ENCODE assay signal across 12 cellular contexts in genomic region chr17:80198144-80198661, GRCh38. TPM values are rescaled to one million over a fixed set of nuclear protein-coding genes. Genes with fewer than 3 reads are reported as not detected.
DNase-seq lines count a peak whose midpoint lies in the region; TF ChIP-seq lines count a peak whose summit lies in the region.
"Had no signal": no experiment of that assay in that cellular context is flagged by ENCODE, and none has a peak within 500 bp of the region (broad histone marks: within the 10 kb centered on the region; RNA-seq: fewer than 3 reads in every experiment).

No MANE protein-coding gene starts in this region.

- DNase-seq in amniotic epithelial cell (ENCODE audit: low read depth) (peak; percentile 9), neural progenitor cell (ENCODE audit: low spot score) (no peak), mesothelial cell of epicardium (ENCODE audit: low spot score in 2 of 2, unreplicated experiment in 2 of 2) (no peak), T1000 (lab: John Stamatoyannopoulos, UW) (no peak)
- DNase-seq: activated CD4-positive, alpha-beta memory T cell treated with anti-CD3 and anti-CD28 coated beads, Interleukin-2, amount 10 ng/mL, durations not matched to agents 7 days and 5 days; anterior cingulate cortex; C1 segment of cervical spinal cord; DMS79 treated with DMSO at 0.1 percent for 48 hours; SK-N-SH; uterus had no signal

- H3K27ac ChIP-seq in neural progenitor cell: no peak overlapping the region
- H3K27ac ChIP-seq: uterus had no signal

- H3K27me3 ChIP-seq in neural progenitor cell: no peaks in the 10 kb centered on the region
- H3K27me3 ChIP-seq: uterus had no signal

- no peaks in the 10 kb centered on the region for H3K4me1 ChIP-seq in neural progenitor cell
- H3K4me1 ChIP-seq: uterus had no signal

- H3K9me3 ChIP-seq in neural progenitor cell (ENCODE audit: low read depth): no peaks in the 10 kb centered on the region
- H3K9me3 ChIP-seq: SK-N-SH, uterus had no signal

- H3K27ac Mint-ChIP-seq in neural progenitor cell: peak overlapping the region; percentile 29
- no peak overlapping the region for H3K27ac Mint-ChIP-seq in mesothelial cell of epicardium
- H3K27ac Mint-ChIP-seq: activated CD4-positive, alpha-beta memory T cell treated with anti-CD3 and anti-CD28 coated beads, Interleukin-2, amount 10 ng/mL, durations not matched to agents 7 days and 5 days; stimulated activated naive CD8-positive, alpha-beta T cell treated with anti-CD3 and anti-CD28 coated beads, Interleukin-15, Interleukin-2, amounts not matched to agents 100 ng/mL and 50 ng/mL, for 24 hours had no signal

- H3K4me1 Mint-ChIP-seq in neural progenitor cell: peaks cover 7% of the 10 kb centered on the region
- peaks cover 8% of the 10 kb centered on the region for H3K4me1 Mint-ChIP-seq in mesothelial cell of epicardium
- H3K4me1 Mint-ChIP-seq: activated CD4-positive, alpha-beta memory T cell treated with anti-CD3 and anti-CD28 coated beads, Interleukin-2, amount 10 ng/mL, durations not matched to agents 7 days and 5 days had no signal

- no peak; the same call in 1 of the 2 replicates for TF ChIP-seq EP300 in Ishikawa (IDR thresholded peaks at IDR 0.05; ENCODE audit: borderline replicate concordance)

- no peak overlapping the region for H3K4me3 ChIP-seq in neural progenitor cell
- H3K4me3 ChIP-seq: uterus had no signal

- H3K36me3 ChIP-seq in neural progenitor cell: no peaks in the 10 kb centered on the region
- H3K36me3 ChIP-seq: uterus had no signal

- no peak overlapping the region for H3K4me2 ChIP-seq in neural progenitor cell
- H3K4me2 ChIP-seq: SK-N-SH had no signal

- H3K4me3 Mint-ChIP-seq in neural progenitor cell (no peak overlapping the region), mesothelial cell of epicardium (no peak overlapping the region)
- H3K4me3 Mint-ChIP-seq: activated CD4-positive, alpha-beta memory T cell treated with anti-CD3 and anti-CD28 coated beads, Interleukin-2, amount 10 ng/mL, durations not matched to agents 7 days and 5 days; stimulated activated naive CD8-positive, alpha-beta T cell treated with anti-CD3 and anti-CD28 coated beads, Interleukin-15, Interleukin-2, amounts not matched to agents 100 ng/mL and 50 ng/mL, for 24 hours had no signal

- TF ChIP-seq CTCF in neural progenitor cell (IDR thresholded peaks at IDR 0.05) (no peak), mesothelial cell of epicardium (IDR thresholded peaks at IDR 0.05; ENCODE audit: unreplicated experiment) (no peak)

- peaks cover 5% of the 10 kb centered on the region for H3K27me3 Mint-ChIP-seq in neural progenitor cell (ENCODE audit: insufficient read depth, low read depth)
- no peaks in the 10 kb centered on the region for H3K27me3 Mint-ChIP-seq in mesothelial cell of epicardium (ENCODE audit: low read depth)
- H3K27me3 Mint-ChIP-seq: stimulated activated naive CD8-positive, alpha-beta T cell treated with anti-CD3 and anti-CD28 coated beads, Interleukin-15, Interleukin-2, amounts not matched to agents 100 ng/mL and 50 ng/mL, for 24 hours had no signal

- peak overlapping the region; percentile 42 for H2AFZ ChIP-seq in neural progenitor cell (replicated peaks)

- no peaks in the 10 kb centered on the region for H3K79me2 ChIP-seq in neural progenitor cell (ENCODE audit: low read depth)

- no peaks in the 10 kb centered on the region for H3K36me3 Mint-ChIP-seq in neural progenitor cell
- peaks cover 2% of the 10 kb centered on the region for H3K36me3 Mint-ChIP-seq in mesothelial cell of epicardium

- peak; percentile 29; the same call in 1 of the 2 replicates for TF ChIP-seq RAD21 in Ishikawa (IDR thresholded peaks at IDR 0.05; ENCODE audit: low read depth)

- H3K9me3 Mint-ChIP-seq in neural progenitor cell (no peaks in the 10 kb centered on the region), mesothelial cell of epicardium (no peaks in the 10 kb centered on the region)
- H3K9me3 Mint-ChIP-seq: stimulated activated naive CD8-positive, alpha-beta T cell treated with anti-CD3 and anti-CD28 coated beads, Interleukin-15, Interleukin-2, amounts not matched to agents 100 ng/mL and 50 ng/mL, for 24 hours had no signal

- peaks cover 5% of the 10 kb centered on the region for H3F3A ChIP-seq in neural progenitor cell (ENCODE audit: low read depth)

- no peaks in the 10 kb centered on the region for H4K20me1 ChIP-seq in neural progenitor cell (ENCODE audit: low read depth)

- H3K9ac ChIP-seq in neural progenitor cell: no peak overlapping the region
- H3K9ac ChIP-seq: SK-N-SH had no signal

TF ChIP-seq in Ishikawa, 13 proteins besides CTCF, POLR2A, EP300 and RAD21:
- 0 out of 2 replicates have a peak, but pooled peaks have one; percentile 19 for TF ChIP-seq NFIC (IDR thresholded peaks at IDR 0.05)
- no peak for TF ChIP-seq ZBTB7A (IDR thresholded peaks at IDR 0.05; ENCODE audit: low read depth)
- TF ChIP-seq YY1 (IDR thresholded peaks at IDR 0.05; ENCODE audit: low read depth): peak; percentile 58; the same call in 1 of the 2 replicates
- no peak for TF ChIP-seq CREB1 (IDR thresholded peaks at IDR 0.05; ENCODE audit: low read depth)
- TF ChIP-seq USF1 (IDR thresholded peaks at IDR 0.05): peak; percentile 42
- TF ChIP-seq MAX (IDR thresholded peaks at IDR 0.05): peak; percentile 94
- no peak for TF ChIP-seq EGR1 (IDR thresholded peaks at IDR 0.05)
- no peak for TF ChIP-seq REST (IDR thresholded peaks at IDR 0.05; ENCODE audit: low read depth)
- TF ChIP-seq TCF12 (IDR thresholded peaks at IDR 0.05; ENCODE audit: low read depth): peak; percentile 20; the same call in 1 of the 2 replicates
- no peak for TF ChIP-seq FOXM1 (IDR thresholded peaks at IDR 0.05; ENCODE audit: borderline replicate concordance, low read depth)
- TF ChIP-seq TAF1 (IDR thresholded peaks at IDR 0.05; ENCODE audit: low read depth): no peak
- TF ChIP-seq CEBPB (IDR thresholded peaks at IDR 0.05): no peak
- peak; percentile 73 for TF ChIP-seq TEAD4 (IDR thresholded peaks at IDR 0.05)

RNA-seq across cellular contexts. Expression of gene SGSH, which starts 21.9 kb away (rescaled TPM):
- total RNA-seq in neural progenitor cell (ENCODE audit: low replicate concordance) (7.2 and 12.4 TPM in 2 replicates), mesothelial cell of epicardium (49.6 to 57.0 TPM (median 53.7 TPM) in 3 replicates)

RNA-seq across cellular contexts. Expression of gene SLC26A11, which starts 22.0 kb away (rescaled TPM):
- 7.9 and 24.1 TPM in 2 replicates for total RNA-seq in neural progenitor cell (ENCODE audit: low replicate concordance)
- 32.5 to 41.2 TPM (median 36.3 TPM) in 3 replicates for total RNA-seq in mesothelial cell of epicardium

RNA-seq across cellular contexts. Expression of gene CARD14, which starts 28.4 kb away (rescaled TPM):
- total RNA-seq in neural progenitor cell (ENCODE audit: low replicate concordance): 0.56 and 0.60 TPM in 2 replicates
- 5.4 to 6.9 TPM (median 6.8 TPM) in 3 replicates for total RNA-seq in mesothelial cell of epicardium
- total RNA-seq: activated CD4-positive, alpha-beta memory T cell treated with anti-CD3 and anti-CD28 coated beads, Interleukin-2, amount 10 ng/mL, durations not matched to agents 7 days and 5 days had no signal

RNA-seq across cellular contexts. Expression of gene EIF4A3, which starts 51.3 kb away (rescaled TPM):
- total RNA-seq in neural progenitor cell (ENCODE audit: low replicate concordance) (89.3 and 102 TPM in 2 replicates), mesothelial cell of epicardium (73.3 to 82.1 TPM (median 77.2 TPM) in 3 replicates)
